Comparison of ENCODE assay signal across 14 cellular contexts in genomic region chr7:108245523-108246226, GRCh38.
DNase-seq lines count a peak whose midpoint lies in the region; ATAC-seq, FAIRE-seq and TF ChIP-seq lines count a peak whose summit lies in the region.
"Had no signal": no experiment of that assay in that cellular context is flagged by ENCODE, and none has a peak within 500 bp of the region (broad histone marks: within the 10 kb centered on the region; RNA-seq: fewer than 3 reads in every experiment).

No MANE protein-coding gene starts in this region.

- H4K91ac ChIP-seq in mesenchymal stem cell (ENCODE audit: low read length), result no peak overlapping the region

- no peak overlapping the region for H3K4ac ChIP-seq in mesenchymal stem cell (ENCODE audit: low read depth in 1 of 2, low read length in 2 of 2)

- no peaks in the 10 kb centered on the region for H3K79me1 ChIP-seq in mesenchymal stem cell (replicated peaks; ENCODE audit: low read length, poor library complexity, severe bottlenecking)

- no peak for DNase-seq in A549 (ENCODE audit: low read depth in 1 of 2, low spot score in 1 of 2)
- DNase-seq in brain microvascular endothelial cell, result no peak
- no peak for DNase-seq in mesenchymal stem cell
- no peak for DNase-seq in NCI-H1092 treated with DMSO at 0.1 percent for 48 hours (lab: John Stamatoyannopoulos, UW)
- DNase-seq in activated CD4-positive, alpha-beta T cell treated with anti-CD3 and anti-CD28 coated beads, Interleukin-2, amount 10 ng/mL, durations not matched to agents 24 days and 14 days, result no peak
- DNase-seq in NCI-H146 treated with DMSO at 0.1 percent for 48 hours (lab: John Stamatoyannopoulos, UW; ENCODE audit: unreplicated experiment), result no peak
- no peak for DNase-seq in hippocampal formation (lab: John Stamatoyannopoulos, UW)
- DNase-seq: activated CD4-positive, alpha-beta T cell treated with anti-CD3 and anti-CD28 coated beads, Interleukin-2, amount 10 ng/mL, durations not matched to agents 7 days and 5 days; activated naive CD8-positive, alpha-beta T cell treated with anti-CD3 and anti-CD28 coated beads, Interleukin-2, amount 50 U/mL, for 24 hours; activated T-cell treated with anti-CD3 and anti-CD28 coated beads, Interleukin-2, amount 50 U/mL, for 24 hours; left ventricle myocardium inferior; NCI-H2171 treated with DMSO at 0.1 percent for 48 hours; stimulated activated CD4-positive, alpha-beta T cell treated with anti-CD3 and anti-CD28 coated beads, Interleukin-4, amount 100 ng/mL, for 4 hours had no signal

- H3K4me2 ChIP-seq in A549, result peak overlapping the region; percentile 72
- no peak overlapping the region for H3K4me2 ChIP-seq in mesenchymal stem cell (ENCODE audit: low read length, poor library complexity, severe bottlenecking)

- H3K4me3 ChIP-seq in A549 (peak overlapping the region; percentile 5; the same call in 1 of the 3 replicates), HUES48 (ENCODE audit: low read depth, low read length) (no peak overlapping the region), brain microvascular endothelial cell (ENCODE audit: low read depth, low read length) (no peak overlapping the region), mesenchymal stem cell (ENCODE audit: insufficient read depth in 1 of 2, low read depth in 1 of 2, low read length in 2 of 2) (peak overlapping the region in 1 of 2 experiments; percentile 62)
- H3K4me3 ChIP-seq: left ventricle myocardium inferior had no signal

- no peak overlapping the region for H2BK15ac ChIP-seq in mesenchymal stem cell (ENCODE audit: low read depth, poor library complexity, severe bottlenecking)

- no peak overlapping the region for H3K18ac ChIP-seq in mesenchymal stem cell (ENCODE audit: low read depth in 1 of 2, low read length in 2 of 2)

- TF ChIP-seq POLR2A in A549 (IDR thresholded peaks at IDR 0.05; ENCODE audit: low read length), result no peak

- H3K9me3 ChIP-seq in A549, result no peaks in the 10 kb centered on the region
- no peaks in the 10 kb centered on the region for H3K9me3 ChIP-seq in HUES48 (ENCODE audit: control insufficient read depth, insufficient read depth, low read length)
- H3K9me3 ChIP-seq in mesenchymal stem cell (ENCODE audit: control insufficient read depth, low read length), result no peaks in the 10 kb centered on the region
- H3K9me3 ChIP-seq: left ventricle myocardium inferior had no signal

- no peak overlapping the region for H2BK5ac ChIP-seq in mesenchymal stem cell (ENCODE audit: low read depth, low read length, poor library complexity, severe bottlenecking)

- H3K27ac Mint-ChIP-seq in activated CD4-positive, alpha-beta T cell treated with anti-CD3 and anti-CD28 coated beads, Interleukin-2, amount 10 ng/mL, durations not matched to agents 24 days and 14 days, result no peak overlapping the region
- H3K27ac Mint-ChIP-seq: activated CD4-positive, alpha-beta T cell treated with anti-CD3 and anti-CD28 coated beads, Interleukin-2, amount 10 ng/mL, durations not matched to agents 7 days and 5 days; activated naive CD8-positive, alpha-beta T cell treated with anti-CD3 and anti-CD28 coated beads, Interleukin-2, amount 50 U/mL, for 24 hours; activated T-cell treated with anti-CD3 and anti-CD28 coated beads, Interleukin-2, amount 50 U/mL, for 24 hours had no signal

- H2AK5ac ChIP-seq in mesenchymal stem cell (ENCODE audit: low read length, severe bottlenecking), result no peak overlapping the region

- 0% methylated on average over 2 of the region's 2 CpGs for WGBS in A549 (ENCODE audit: missing lambda C conversion rate)
- 67% methylated on average over 1 of the region's 2 CpGs for WGBS in mesenchymal stem cell

- no peak overlapping the region for H2BK120ac ChIP-seq in mesenchymal stem cell (ENCODE audit: low read depth, low read length)

- H3K27ac ChIP-seq in A549 (peak overlapping the region; percentile 95 to 97), HUES48 (ENCODE audit: low read depth, low read length) (peak overlapping the region; percentile 89), brain microvascular endothelial cell (peak overlapping the region; percentile 72), mesenchymal stem cell (ENCODE audit: low read length, poor library complexity, severe bottlenecking) (peak overlapping the region; percentile 83)
- H3K27ac ChIP-seq: left ventricle myocardium inferior had no signal

- peak overlapping the region in 1 of 2 experiments; percentile 84 for H2BK12ac ChIP-seq in mesenchymal stem cell (ENCODE audit: low read length in 2 of 2)

- H3K36me3 Mint-ChIP-seq in activated CD4-positive, alpha-beta T cell treated with anti-CD3 and anti-CD28 coated beads, Interleukin-2, amount 10 ng/mL, durations not matched to agents 24 days and 14 days (ENCODE audit: low read depth), result no peaks in the 10 kb centered on the region

- in situ Hi-C loops in brain microvascular endothelial cell (cut with HindIII; ENCODE audit: low pct_ligation_motif_present, low sequenced_read_pairs), result no loop called here

- peak; percentile 70 for FAIRE-seq in A549 (lab: Jason Lieb, UNC)

- peaks cover 4% of the 10 kb centered on the region for H3K27me3 Mint-ChIP-seq in activated CD4-positive, alpha-beta T cell treated with anti-CD3 and anti-CD28 coated beads, Interleukin-2, amount 10 ng/mL, durations not matched to agents 24 days and 14 days
- H3K27me3 Mint-ChIP-seq: activated CD4-positive, alpha-beta T cell treated with anti-CD3 and anti-CD28 coated beads, Interleukin-2, amount 10 ng/mL, durations not matched to agents 7 days and 5 days; activated naive CD8-positive, alpha-beta T cell treated with anti-CD3 and anti-CD28 coated beads, Interleukin-2, amount 50 U/mL, for 24 hours; activated T-cell treated with anti-CD3 and anti-CD28 coated beads, Interleukin-2, amount 50 U/mL, for 24 hours had no signal

- no peak overlapping the region for H3K9ac ChIP-seq in HUES48 (ENCODE audit: low read depth, low read length)
- H3K9ac ChIP-seq in mesenchymal stem cell (ENCODE audit: low read length), result peak overlapping the region; percentile 81

- TF ChIP-seq EP300 in A549 (IDR thresholded peaks at IDR 0.05), result no peak

- intact Hi-C loops in activated CD4-positive, alpha-beta T cell treated with anti-CD3 and anti-CD28 coated beads, Interleukin-2, amount 10 ng/mL, durations not matched to agents 24 days and 14 days (cut with micrococcal nuclease), result no loop called here

- no peak overlapping the region for H4K8ac ChIP-seq in mesenchymal stem cell (ENCODE audit: low read length)

- H3K27me3 ChIP-seq in HUES48 (ENCODE audit: control insufficient read depth, insufficient read depth, low read length), result no peaks in the 10 kb centered on the region
- H3K27me3 ChIP-seq in brain microvascular endothelial cell (replicated peaks), result no peaks in the 10 kb centered on the region
- H3K27me3 ChIP-seq in mesenchymal stem cell (ENCODE audit: control insufficient read depth in 1 of 2, insufficient read depth in 1 of 2, low read length in 2 of 2), result no peaks in the 10 kb centered on the region

- no peak for TF ChIP-seq RAD21 in A549 (conservative IDR thresholded peaks at IDR 0.05 in 1 of 2, IDR thresholded peaks at IDR 0.05 in 1 of 2)

- H3K4me1 ChIP-seq in A549 (peaks cover 92% of the 10 kb centered on the region), HUES48 (ENCODE audit: control insufficient read depth, insufficient read depth, low read length) (peaks cover 18% of the 10 kb centered on the region), mesenchymal stem cell (ENCODE audit: control insufficient read depth, insufficient read depth, low read depth, low read length) (peaks cover 2% of the 10 kb centered on the region)
- H3K4me1 ChIP-seq: left ventricle myocardium inferior had no signal

- H3K14ac ChIP-seq in mesenchymal stem cell (ENCODE audit: low read length in 2 of 2), result no peak overlapping the region

- peak in 1 of 2 experiments; percentile 32; a peak in 2 of 6 replicates for ATAC-seq in A549

- no peak overlapping the region for H3K4me3 Mint-ChIP-seq in activated CD4-positive, alpha-beta T cell treated with anti-CD3 and anti-CD28 coated beads, Interleukin-2, amount 10 ng/mL, durations not matched to agents 24 days and 14 days
- H3K4me3 Mint-ChIP-seq: activated CD4-positive, alpha-beta T cell treated with anti-CD3 and anti-CD28 coated beads, Interleukin-2, amount 10 ng/mL, durations not matched to agents 7 days and 5 days; activated naive CD8-positive, alpha-beta T cell treated with anti-CD3 and anti-CD28 coated beads, Interleukin-2, amount 50 U/mL, for 24 hours; activated T-cell treated with anti-CD3 and anti-CD28 coated beads, Interleukin-2, amount 50 U/mL, for 24 hours had no signal

- peak overlapping the region; percentile 36 for H2AFZ ChIP-seq in mesenchymal stem cell (ENCODE audit: low read depth, low read length)

- H3K23ac ChIP-seq in mesenchymal stem cell (ENCODE audit: low read length in 2 of 2), result no peak overlapping the region

- H3K9me3 Mint-ChIP-seq in activated CD4-positive, alpha-beta T cell treated with anti-CD3 and anti-CD28 coated beads, Interleukin-2, amount 10 ng/mL, durations not matched to agents 24 days and 14 days, result no peaks in the 10 kb centered on the region
- H3K9me3 Mint-ChIP-seq: activated CD4-positive, alpha-beta T cell treated with anti-CD3 and anti-CD28 coated beads, Interleukin-2, amount 10 ng/mL, durations not matched to agents 7 days and 5 days; activated T-cell treated with anti-CD3 and anti-CD28 coated beads, Interleukin-2, amount 50 U/mL, for 24 hours had no signal

- H3K36me3 ChIP-seq in HUES48 (ENCODE audit: control insufficient read depth, insufficient read depth, low read length), result no peaks in the 10 kb centered on the region
- no peaks in the 10 kb centered on the region for H3K36me3 ChIP-seq in brain microvascular endothelial cell (replicated peaks)
- H3K36me3 ChIP-seq in mesenchymal stem cell (ENCODE audit: control insufficient read depth in 1 of 2, insufficient read depth in 2 of 2, low read depth in 1 of 2, low read length in 2 of 2), result no peaks in the 10 kb centered on the region
- H3K36me3 ChIP-seq: left ventricle myocardium inferior had no signal

- CTCF ChIA-PET in A549 (lab: Yijun Ruan, JAX), result interaction anchor here (0.7 to 2.2 kb wide), 8 partner anchors 9 to 210 kb away, joined by 3 to 8 read pairs (median 4); partner anchors contain the start of gene NRCAM

- H3K4me1 Mint-ChIP-seq in activated CD4-positive, alpha-beta T cell treated with anti-CD3 and anti-CD28 coated beads, Interleukin-2, amount 10 ng/mL, durations not matched to agents 24 days and 14 days, result no peaks in the 10 kb centered on the region
- H3K4me1 Mint-ChIP-seq: activated CD4-positive, alpha-beta T cell treated with anti-CD3 and anti-CD28 coated beads, Interleukin-2, amount 10 ng/mL, durations not matched to agents 7 days and 5 days had no signal

- TF ChIP-seq CTCF in A549 (IDR thresholded peaks at IDR 0.05) (no peak), brain microvascular endothelial cell (IDR thresholded peaks at IDR 0.05; ENCODE audit: low read depth, low read length, missing control alignments) (no peak)

- POLR2A ChIA-PET in A549 (lab: Yijun Ruan, JAX), result interaction anchor here (1.1 to 1.5 kb wide), 2 partner anchors 54 to 211 kb away, joined by 5 read pairs; partner anchors contain the start of gene NRCAM

TF ChIP-seq in A549, 52 proteins besides CTCF, POLR2A, EP300 and RAD21 (continues in another document):
- no peak for TF ChIP-seq CHD2 (IDR thresholded peaks at IDR 0.05; ENCODE audit: low read length, partially characterized antibody)
- TF ChIP-seq HES2 (IDR thresholded peaks at IDR 0.05), result no peak
